Comparison of ENCODE assay signal across 12 cellular contexts in genomic region chr5:116532762-116533525, GRCh38. TPM values are rescaled to one million over a fixed set of nuclear protein-coding genes. Genes with fewer than 3 reads are reported as not detected.
DNase-seq lines count a peak whose midpoint lies in the region; ATAC-seq and TF ChIP-seq lines count a peak whose summit lies in the region.
"Had no signal": no experiment of that assay in that cellular context is flagged by ENCODE, and none has a peak within 500 bp of the region (broad histone marks: within the 10 kb centered on the region; RNA-seq: fewer than 3 reads in every experiment).

No MANE protein-coding gene starts in this region.

- H3K27ac ChIP-seq in mucosa of rectum (ENCODE audit: low read depth in 2 of 2, low read length in 2 of 2) (peak overlapping the region; percentile 10 to 46), gastroesophageal sphincter (peak overlapping the region in 1 of 4 donors; percentile 11)

- H3K36me3 Mint-ChIP-seq in activated T-cell treated with anti-CD3 and anti-CD28 coated beads, Interleukin-2, amount 50 U/mL, for 72 hours (ENCODE audit: insufficient read depth in 2 of 2) = no peaks in the 10 kb centered on the region

- H3K4me3 ChIP-seq in mucosa of rectum (ENCODE audit: low read length in 2 of 2) = no peak overlapping the region
- no peak overlapping the region for H3K4me3 ChIP-seq in gastroesophageal sphincter
- H3K4me3 ChIP-seq: lung had no signal

- H3K4me1 ChIP-seq in mucosa of rectum (ENCODE audit: control insufficient read depth in 2 of 2, insufficient read depth in 2 of 2, low read length in 2 of 2) = peaks cover 22 to 59% of the 10 kb centered on the region in 2 donors
- H3K4me1 ChIP-seq in gastroesophageal sphincter = peaks cover 0 to 59% (median 3%) of the 10 kb centered on the region in 3 donors

- peak; percentile 64 for ATAC-seq in GM18909 (IDR thresholded peaks at IDR 0.05; ENCODE audit: poor library complexity, unreplicated experiment)
- peak; percentile 84 for ATAC-seq in HG03354 (IDR thresholded peaks at IDR 0.05; ENCODE audit: poor library complexity, severe bottlenecking, unreplicated experiment)
- no peak for ATAC-seq in activated T-cell treated with anti-CD3 and anti-CD28 coated beads, Interleukin-2, amount 50 U/mL, for 72 hours (replicated peaks in 1 of 2)
- ATAC-seq in GM21576 (IDR thresholded peaks at IDR 0.05; ENCODE audit: unreplicated experiment) = no peak
- ATAC-seq in gastroesophageal sphincter = no peak

- TF ChIP-seq EP300 in gastroesophageal sphincter (IDR thresholded peaks at IDR 0.05) = no peak

- H3K4me1 Mint-ChIP-seq in activated T-cell treated with anti-CD3 and anti-CD28 coated beads, Interleukin-2, amount 50 U/mL, for 72 hours (ENCODE audit: low read depth) = no peaks in the 10 kb centered on the region

- H3K9me3 Mint-ChIP-seq in activated T-cell treated with anti-CD3 and anti-CD28 coated beads, Interleukin-2, amount 50 U/mL, for 72 hours = no peaks in the 10 kb centered on the region
- H3K9me3 Mint-ChIP-seq: activated T-cell treated with anti-CD3 and anti-CD28 coated beads, Interleukin-2, amount 50 U/mL, for 24 hours had no signal

- DNase-seq in NCI-H774 (lab: John Stamatoyannopoulos, UW) = peak; percentile 79
- DNase-seq in NCI-H446 treated with DMSO at 0.1 percent for 48 hours (lab: John Stamatoyannopoulos, UW) = no peak
- no peak for DNase-seq in activated T-cell treated with anti-CD3 and anti-CD28 coated beads, Interleukin-2, amount 50 U/mL, for 72 hours
- DNase-seq: activated T-cell treated with anti-CD3 and anti-CD28 coated beads, Interleukin-2, amount 50 U/mL, for 24 hours; KG1; stimulated activated CD4-positive, alpha-beta T cell treated with anti-CD3 and anti-CD28 coated beads, Interleukin-4, amount 100 ng/mL, for 1 hour had no signal

- H3K27me3 ChIP-seq in mucosa of rectum (ENCODE audit: control insufficient read depth in 2 of 2, insufficient read depth in 2 of 2, low read length in 2 of 2) (no peaks in the 10 kb centered on the region), gastroesophageal sphincter (no peaks in the 10 kb centered on the region)

- TF ChIP-seq CTCF in gastroesophageal sphincter (IDR thresholded peaks at IDR 0.05) = no peak

- H3K27ac Mint-ChIP-seq in activated T-cell treated with anti-CD3 and anti-CD28 coated beads, Interleukin-2, amount 50 U/mL, for 72 hours = no peak overlapping the region
- H3K27ac Mint-ChIP-seq: activated T-cell treated with anti-CD3 and anti-CD28 coated beads, Interleukin-2, amount 50 U/mL, for 24 hours had no signal

- no peak overlapping the region for H3K9ac ChIP-seq in mucosa of rectum (ENCODE audit: low read depth in 1 of 2, low read length in 2 of 2)

- no peak for TF ChIP-seq POLR2A in gastroesophageal sphincter (IDR thresholded peaks at IDR 0.05)

- H3K9me3 ChIP-seq in mucosa of rectum (ENCODE audit: control insufficient read depth in 2 of 2, low read length in 2 of 2) (no peaks in the 10 kb centered on the region), gastroesophageal sphincter (no peaks in the 10 kb centered on the region)

- H3K36me3 ChIP-seq in mucosa of rectum (ENCODE audit: control insufficient read depth in 2 of 2, insufficient read depth in 2 of 2, low read length in 2 of 2) (no peaks in the 10 kb centered on the region), gastroesophageal sphincter (no peaks in the 10 kb centered on the region)

- no peaks in the 10 kb centered on the region for H3K27me3 Mint-ChIP-seq in activated T-cell treated with anti-CD3 and anti-CD28 coated beads, Interleukin-2, amount 50 U/mL, for 72 hours (ENCODE audit: low read depth)
- H3K27me3 Mint-ChIP-seq: activated T-cell treated with anti-CD3 and anti-CD28 coated beads, Interleukin-2, amount 50 U/mL, for 24 hours had no signal

- H3K4me3 Mint-ChIP-seq in activated T-cell treated with anti-CD3 and anti-CD28 coated beads, Interleukin-2, amount 50 U/mL, for 72 hours = no peak overlapping the region
- H3K4me3 Mint-ChIP-seq: activated T-cell treated with anti-CD3 and anti-CD28 coated beads, Interleukin-2, amount 50 U/mL, for 24 hours had no signal

- WGBS in gastroesophageal sphincter (ENCODE audit: low coverage in 1 of 2), 2 donors = 30 to 33% methylated on average over 3 of the region's 3 CpGs

RNA-seq across cellular contexts. Expression of gene SEMA6A, which starts 41.7 kb away (rescaled TPM):
- total RNA-seq in activated T-cell treated with anti-CD3 and anti-CD28 coated beads, Interleukin-2, amount 50 U/mL, for 72 hours = under 1 TPM; 0.23 to 0.50 TPM
- total RNA-seq in gastroesophageal sphincter = 10 to 100 TPM; 10.9 to 19.8 (median 17.8) TPM

Comparison
In these comparisons a context has a peak if more than half of its experiments do, and no peak if none do; other contexts are left out.
1. ATAC-seq: peak in GM18909 (single experiment) and HG03354 (single experiment); none in activated T-cell treated with anti-CD3 and anti-CD28 coated beads, Interleukin-2, amount 50 U/mL, for 72 hours (0 of 2), GM21576 (single experiment) and gastroesophageal sphincter (single experiment).
2. RNA of gene SEMA6A, which starts 41.7 kb away (total RNA-seq): 10.9 to 19.8 TPM in gastroesophageal sphincter; 0.23 to 0.50 TPM in activated T-cell treated with anti-CD3 and anti-CD28 coated beads, Interleukin-2, amount 50 U/mL, for 72 hours; every median in the first group is over 4 times any median in the second.